Comparison of ENCODE assay signal across 8 cellular contexts in genomic region chr1:234808943-234809856, GRCh38.
A peak's percentile ranks its signal among the peaks of the same experiment; 100 is the strongest.
DNase-seq lines count a peak whose midpoint lies in the region; ATAC-seq and TF ChIP-seq lines count a peak whose summit lies in the region.
"Not testable (repeated sequence)": the region's sequence is repeated elsewhere in the genome, so short reads cannot be mapped to it uniquely, and the experiment has no call there.

No MANE protein-coding gene starts in this region.

- not testable (repeated sequence) for H3K4me1 ChIP-seq in PC-3 (ENCODE audit: insufficient read depth, low read length); gastroesophageal sphincter; mesenchymal stem cell (ENCODE audit: control insufficient read depth, insufficient read depth, low read depth, low read length)
- peaks cover 0 to 11% (median 6%) of the 10 kb centered on the region in 4 donors for H3K4me1 ChIP-seq in stomach

- not testable (repeated sequence) for H2AK5ac ChIP-seq in mesenchymal stem cell (ENCODE audit: low read length, severe bottlenecking)

- H3K9ac ChIP-seq in PC-3 (ENCODE audit: low read length); mesenchymal stem cell (ENCODE audit: low read length): not testable (repeated sequence)

- not testable (repeated sequence) for TF ChIP-seq POLR2A in gastroesophageal sphincter (IDR thresholded peaks at IDR 0.05); stomach (IDR thresholded peaks at IDR 0.05)

- not testable (repeated sequence) for TF ChIP-seq CTCF in PC-3 (conservative IDR thresholded peaks at IDR 0.05; ENCODE audit: low read depth, low read length); gastroesophageal sphincter (IDR thresholded peaks at IDR 0.05); stomach (IDR thresholded peaks at IDR 0.05)

- not testable (repeated sequence) for H3K27me3 ChIP-seq in PC-3 (ENCODE audit: low read length); gastroesophageal sphincter; mesenchymal stem cell (ENCODE audit: control insufficient read depth in 1 of 2, insufficient read depth in 1 of 2, low read length in 2 of 2); stomach

- H3K14ac ChIP-seq in mesenchymal stem cell (ENCODE audit: low read length in 2 of 2) = not testable (repeated sequence)

- not testable (repeated sequence) for TF ChIP-seq EP300 in gastroesophageal sphincter (IDR thresholded peaks at IDR 0.05); stomach (IDR thresholded peaks at IDR 0.05)

- not testable (repeated sequence) for H2BK120ac ChIP-seq in mesenchymal stem cell (ENCODE audit: low read depth, low read length)

- not testable (repeated sequence) for H3K4me3 ChIP-seq in PC-3 (ENCODE audit: low read length); gastroesophageal sphincter; mesenchymal stem cell (ENCODE audit: insufficient read depth in 1 of 2, low read depth in 1 of 2, low read length in 2 of 2); stomach

- not testable (repeated sequence) for H4K8ac ChIP-seq in mesenchymal stem cell (ENCODE audit: low read length)

- BruUV-seq in PC-3 (replicated peaks; lab: Mats Ljungman, UMichigan) = not testable (repeated sequence)

- H3K79me2 ChIP-seq in PC-3 (ENCODE audit: low read length) = not testable (repeated sequence)

- H2AFZ ChIP-seq in PC-3 (ENCODE audit: low read length); mesenchymal stem cell (ENCODE audit: low read depth, low read length): not testable (repeated sequence)

- not testable (repeated sequence) for H2BK15ac ChIP-seq in mesenchymal stem cell (ENCODE audit: low read depth, poor library complexity, severe bottlenecking)

- CTCF ChIA-PET in PC-3 (lab: Charles Lee) = not testable (repeated sequence)

- H3K27ac ChIP-seq in PC-3 (ENCODE audit: low read length) = not testable (repeated sequence)
- H3K27ac ChIP-seq in gastroesophageal sphincter = peak overlapping the region in 3 of 4 donors; percentile 72 to 80 (median 78)
- peak overlapping the region; percentile 53 for H3K27ac ChIP-seq in mesenchymal stem cell (ENCODE audit: low read length, poor library complexity, severe bottlenecking)
- peak overlapping the region in 3 of 5 donors; percentile 38 to 70 (median 48) for H3K27ac ChIP-seq in stomach

- not testable (repeated sequence) for H4K91ac ChIP-seq in mesenchymal stem cell (ENCODE audit: low read length)

- H3K9me3 ChIP-seq in PC-3 (ENCODE audit: low read length); gastroesophageal sphincter; mesenchymal stem cell (ENCODE audit: control insufficient read depth, low read length); stomach: not testable (repeated sequence)

- WGBS in gastroesophageal sphincter (ENCODE audit: low coverage in 1 of 2), 2 donors = 38 to 50% methylated on average over 2 to 6 of the region's 23 CpGs
- WGBS in mesenchymal stem cell = 76% methylated on average over 7 of the region's 23 CpGs
- 61 to 80% (median 72%) methylated on average over 11 to 13 of the region's 23 CpGs for WGBS in stomach, 5 donors

- ATAC-seq in GM19397 (IDR thresholded peaks at IDR 0.05; ENCODE audit: unreplicated experiment) = peak; percentile 65
- peak; percentile 61 for ATAC-seq in HG02885 (IDR thresholded peaks at IDR 0.05; ENCODE audit: poor library complexity, unreplicated experiment)
- peak; percentile 21 for ATAC-seq in PC-3
- ATAC-seq in gastroesophageal sphincter = peak; percentile 37

- not testable (repeated sequence) for H3K23ac ChIP-seq in mesenchymal stem cell (ENCODE audit: low read length in 2 of 2)

- H3K79me1 ChIP-seq in mesenchymal stem cell (replicated peaks; ENCODE audit: low read length, poor library complexity, severe bottlenecking) = not testable (repeated sequence)

- not testable (repeated sequence) for H2BK5ac ChIP-seq in mesenchymal stem cell (ENCODE audit: low read depth, low read length, poor library complexity, severe bottlenecking)

- DNase-seq in Daoy (ENCODE audit: low read depth) (peak; percentile 69), PC-3 (peak; percentile 30), astrocyte of the hippocampus (ENCODE audit: low read depth, low spot score) (peak; percentile 69), mesenchymal stem cell (peak; percentile 51)
- DNase-seq in stomach = not testable (repeated sequence)

- H3K9me2 ChIP-seq in PC-3 (replicated peaks; ENCODE audit: low read length) = not testable (repeated sequence)

- H4K20me1 ChIP-seq in PC-3 (ENCODE audit: low read length) = not testable (repeated sequence)

- peak overlapping the region; percentile 19 to 48 for H3K18ac ChIP-seq in mesenchymal stem cell (ENCODE audit: low read depth in 1 of 2, low read length in 2 of 2)

- not testable (repeated sequence) for H3K4me2 ChIP-seq in PC-3 (ENCODE audit: low read length); mesenchymal stem cell (ENCODE audit: low read length, poor library complexity, severe bottlenecking)

- POLR2A ChIA-PET in PC-3 (lab: Charles Lee; ENCODE audit: unreplicated experiment) = not testable (repeated sequence)

- intact Hi-C loops in PC-3 (cut with micrococcal nuclease); stomach (cut with DNase I; ENCODE audit: low total_unique reads): not testable (repeated sequence)

- H3F3A ChIP-seq in PC-3 (ENCODE audit: low read length, unreplicated experiment) = not testable (repeated sequence)

- not testable (repeated sequence) for H3K4ac ChIP-seq in mesenchymal stem cell (ENCODE audit: low read depth in 1 of 2, low read length in 2 of 2)

- not testable (repeated sequence) for H3K36me3 ChIP-seq in PC-3 (ENCODE audit: low read depth, low read length); gastroesophageal sphincter; mesenchymal stem cell (ENCODE audit: control insufficient read depth in 1 of 2, insufficient read depth in 2 of 2, low read depth in 1 of 2, low read length in 2 of 2); stomach

- H2BK12ac ChIP-seq in mesenchymal stem cell (ENCODE audit: low read length in 2 of 2) = not testable (repeated sequence)
